Comparison of ENCODE assay signal across 8 cellular contexts in genomic region chr20:31951203-31951529, GRCh38. TPM values are rescaled to one million over a fixed set of nuclear protein-coding genes. Genes with fewer than 3 reads are reported as not detected.
DNase-seq lines count a peak whose midpoint lies in the region; ATAC-seq, FAIRE-seq and TF ChIP-seq lines count a peak whose summit lies in the region.

No MANE protein-coding gene starts in this region.

- no peaks in the 10 kb centered on the region for H3K9me3 ChIP-seq in esophagus muscularis mucosa
- no peaks in the 10 kb centered on the region for H3K9me3 ChIP-seq in pancreas

- peaks cover 20% of the 10 kb centered on the region for H3K4me1 Mint-ChIP-seq in Calu3 (ENCODE audit: low read depth, unreplicated experiment)

- DNase-seq in Calu3 (no peak), RKO (ENCODE audit: low spot score) (peak; percentile 15), esophagus muscularis mucosa (ENCODE audit: extremely low spot score) (no peak), pancreas (no peak), LoVo (ENCODE audit: low spot score) (no peak), globus pallidus (ENCODE audit: low spot score) (no peak), GM12891 (ENCODE audit: insufficient read length, low spot score) (no peak)

- CTCF ChIA-PET in Calu3 (lab: Charles Lee) = interaction anchor here (0.5 to 2.2 kb wide), 8 partner anchors 66 to 582 kb away, joined by 3 to 36 read pairs (median 11); no protein-coding TSS in a partner anchor

- no peaks in the 10 kb centered on the region for H3K9me3 Mint-ChIP-seq in Calu3 (ENCODE audit: low read depth, unreplicated experiment)

- no peak for FAIRE-seq in pancreas (lab: Jason Lieb, UNC)
- FAIRE-seq in GM12891 (lab: Jason Lieb, UNC) = no peak

- H3K27ac Mint-ChIP-seq in Calu3 (ENCODE audit: unreplicated experiment) = peak overlapping the region; percentile 91

- H3K27me3 Mint-ChIP-seq in Calu3 (ENCODE audit: unreplicated experiment) = peaks cover 37% of the 10 kb centered on the region

- BruUV-seq in Calu3 (replicated peaks; lab: Mats Ljungman, UMichigan) = no TSS peak

- ATAC-seq in pancreas = no peak
- no peak for ATAC-seq in GM18511 (IDR thresholded peaks at IDR 0.05; ENCODE audit: unreplicated experiment)

- H3K4me3 ChIP-seq in esophagus muscularis mucosa (peak overlapping the region; percentile 92 to 99 (median 94)), pancreas (peak overlapping the region; percentile 90 to 97 (median 93))

- H3K36me3 ChIP-seq in esophagus muscularis mucosa = peaks cover 29 to 40% (median 36%) of the 10 kb centered on the region in 4 donors
- peaks cover 6 to 22% (median 17%) of the 10 kb centered on the region in 3 donors for H3K36me3 ChIP-seq in pancreas

- H3K27me3 ChIP-seq in esophagus muscularis mucosa = peaks cover 0 to 5% (median 0%) of the 10 kb centered on the region in 4 donors
- H3K27me3 ChIP-seq in pancreas = no peaks in the 10 kb centered on the region

- peaks cover 48% of the 10 kb centered on the region for H3K36me3 Mint-ChIP-seq in Calu3 (ENCODE audit: insufficient read depth, unreplicated experiment)

- peak overlapping the region; percentile 82 to 84 (median 82) for H3K27ac ChIP-seq in esophagus muscularis mucosa (replicated peaks in 1 of 4)
- H3K27ac ChIP-seq in pancreas = peak overlapping the region in 1 of 4 donors; percentile 40

- intact Hi-C loops in Calu3 (cut with micrococcal nuclease; ENCODE audit: unreplicated experiment) (loop anchor here (5.0 to 10.0 kb wide), 2 partner anchors 114 to 704 kb away; no protein-coding TSS in a partner anchor), esophagus muscularis mucosa (cut with DNase I) (loop anchor here (5.0 kb wide), 1 partner anchor 54 kb away; no protein-coding TSS in a partner anchor), pancreas (cut with DNase I) (loop anchor here in 2 of 3 donors (5.0 kb wide), 2 partner anchors 99 to 104 kb away; partner anchors contain the start of gene FOXS1 (in 1 of the 2))

- TF ChIP-seq EP300 in esophagus muscularis mucosa (IDR thresholded peaks at IDR 0.05) = no peak

- peak overlapping the region; percentile 82 for H3K4me3 Mint-ChIP-seq in Calu3 (ENCODE audit: low read depth, unreplicated experiment)

- TF ChIP-seq CTCF in Calu3 (IDR thresholded peaks at IDR 0.05; ENCODE audit: unreplicated experiment) (no peak), esophagus muscularis mucosa (IDR thresholded peaks at IDR 0.05) (no peak), pancreas (IDR thresholded peaks at IDR 0.05) (no peak)

- TF ChIP-seq POLR2A in esophagus muscularis mucosa (IDR thresholded peaks at IDR 0.05; ENCODE audit: low read depth) (no peak), GM12891 (IDR thresholded peaks at IDR 0.05; ENCODE audit: low read depth, low read length) (no peak)

- 4% methylated on average over 6 of the region's 6 CpGs for WGBS in esophagus muscularis mucosa
- 4% methylated on average over 6 of the region's 6 CpGs for WGBS in pancreas, 2 donors

- peaks cover 13 to 24% (median 22%) of the 10 kb centered on the region in 4 donors for H3K4me1 ChIP-seq in esophagus muscularis mucosa
- H3K4me1 ChIP-seq in pancreas = peaks cover 0 to 11% (median 5%) of the 10 kb centered on the region in 3 donors

TF ChIP-seq in GM12891, 5 proteins besides CTCF, POLR2A, EP300 and RAD21:
- TF ChIP-seq POLR2AphosphoS5 (IDR thresholded peaks at IDR 0.05; ENCODE audit: low read depth, low read length) (no peak), POU2F2 (IDR thresholded peaks at IDR 0.05; ENCODE audit: low read depth, low read length) (no peak), PAX5 (IDR thresholded peaks at IDR 0.05; ENCODE audit: insufficient read depth, low read length, severe bottlenecking) (no peak), TAF1 (IDR thresholded peaks at IDR 0.05; ENCODE audit: low read depth, low read length) (no peak), SPI1 (IDR thresholded peaks at IDR 0.05; ENCODE audit: low read depth, low read length) (no peak)

RNA-seq across cellular contexts. Expression of gene PDRG1, which starts 0.7 kb away (rescaled TPM):
- total RNA-seq in Calu3 (2022) (21.4 and 24.5 TPM in 2 replicates), esophagus muscularis mucosa (10 to 100 TPM in 3 of 4 donors, 1 to 10 TPM in 1; 7.9 to 15.9 (median 10.8) TPM), pancreas (1 to 10 TPM; 3.6 to 6.9 (median 5.2) TPM)
- polyA plus RNA-seq in pancreas = 10 to 100 TPM in 1 of 2 donors, 1 to 10 TPM in 1; 6.9 to 12.0 TPM
- 19.1 TPM for polyA plus RNA-seq in GM12891 (2012; ENCODE audit: low read depth, missing spikeins)

RNA-seq across cellular contexts. Expression of gene XKR7, which starts 16.8 kb away (rescaled TPM):
- total RNA-seq in Calu3 (2022) (not detected in 2 replicates), esophagus muscularis mucosa (not detected), pancreas (under 1 TPM; 0.05 to 0.46 (median 0.20) TPM)
- 1 to 10 TPM in 1 of 2 donors, under 1 TPM in 1; 0.42 to 1.2 TPM for polyA plus RNA-seq in pancreas
- not detected for polyA plus RNA-seq in GM12891 (2012; ENCODE audit: low read depth, missing spikeins)

RNA-seq across cellular contexts. Expression of gene CCM2L, which starts 59.1 kb away (rescaled TPM):
- total RNA-seq in Calu3 (2022) (not detected in 2 replicates), esophagus muscularis mucosa (10 to 100 TPM in 2 of 4 donors, 1 to 10 TPM in 2; 6.0 to 12.1 (median 10.4) TPM), pancreas (1 to 10 TPM in 2 of 6 donors, under 1 TPM in 4; 0.31 to 2.2 (median 0.75) TPM)
- polyA plus RNA-seq in pancreas = 1 to 10 TPM; 5.3 to 6.7 TPM
- polyA plus RNA-seq in GM12891 (2012; ENCODE audit: low read depth, missing spikeins) = not detected
